ENCODE assay signal across 9 cellular contexts in the genomic region with DNA sequence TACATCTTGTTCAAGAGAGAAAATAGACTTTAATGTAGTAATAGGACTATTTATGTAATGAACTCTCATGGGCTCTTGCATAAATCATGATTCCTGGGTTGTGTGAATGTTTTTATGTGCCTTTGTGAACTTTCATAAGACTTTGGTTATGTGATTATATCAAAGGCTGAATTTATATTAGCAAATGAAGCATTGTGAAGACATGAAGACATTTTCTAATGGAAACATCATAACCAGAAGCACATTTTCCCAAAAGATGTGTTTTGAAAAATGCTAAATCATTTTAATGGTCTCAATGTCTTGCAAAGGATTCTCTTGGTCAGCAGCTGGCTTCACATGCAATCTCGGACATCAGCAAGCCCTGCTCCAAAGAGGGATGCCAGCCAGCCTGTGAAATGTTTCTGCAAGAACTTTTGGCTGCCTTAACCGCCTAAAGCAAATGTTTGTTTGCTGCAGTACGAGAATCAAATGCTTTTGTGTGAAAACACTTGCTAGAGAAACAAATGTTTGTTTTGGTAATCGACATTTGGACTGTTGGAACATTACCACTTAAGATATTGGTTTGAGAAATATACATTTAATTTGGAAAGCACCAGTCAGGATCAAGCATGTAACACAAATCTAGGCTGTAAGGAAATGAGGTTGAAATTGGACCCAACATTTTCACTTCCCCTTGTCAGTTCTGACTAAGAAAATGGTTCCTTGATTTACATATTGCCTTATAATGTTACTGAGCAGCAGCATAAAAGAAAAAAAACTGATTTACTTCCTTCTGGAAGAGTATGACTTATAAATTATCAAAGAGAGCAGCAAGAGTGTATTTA.
DNase-seq lines count a peak whose midpoint lies in the region; ATAC-seq and TF ChIP-seq lines count a peak whose summit lies in the region.
"Had no signal": no experiment of that assay in that cellular context is flagged by ENCODE, and none has a peak within 500 bp of the region (broad histone marks: within the 10 kb centered on the region; RNA-seq: fewer than 3 reads in every experiment).

No MANE protein-coding gene starts in this region.

- WGBS in right cardiac atrium = 40% methylated on average over 4 of the region's 4 CpGs
- 49 to 70% (median 56%) methylated on average over 4 of the region's 4 CpGs for WGBS in heart left ventricle, 4 donors
- WGBS in body of pancreas, 2 donors = 12 to 15% methylated on average over 4 of the region's 4 CpGs
- WGBS in spleen, 5 donors = 55 to 79% (median 68%) methylated on average over 4 of the region's 4 CpGs

- TF ChIP-seq POLR2A in heart left ventricle (IDR thresholded peaks at IDR 0.05) (no peak), body of pancreas (IDR thresholded peaks at IDR 0.05) (no peak), spleen (IDR thresholded peaks at IDR 0.05) (no peak)

- H3K27me3 ChIP-seq in right cardiac atrium (ENCODE audit: control insufficient read depth, insufficient read depth) (no peaks in the 10 kb centered on the region), heart left ventricle (no peaks in the 10 kb centered on the region), body of pancreas (no peaks in the 10 kb centered on the region), spleen (replicated peaks in 1 of 7) (no peaks in the 10 kb centered on the region)

- H3K27ac ChIP-seq in right cardiac atrium (ENCODE audit: low read length) (no peak overlapping the region), heart left ventricle (peak overlapping the region in 1 of 12 donors; percentile 54), body of pancreas (no peak overlapping the region), spleen (peak overlapping the region in 6 of 8 donors; percentile 2 to 58 (median 46))
- H3K27ac ChIP-seq: psoas muscle had no signal

- ATAC-seq in right cardiac atrium (peak in 1 of 2 donors; percentile 59), heart left ventricle (no peak), HG03139 (IDR thresholded peaks at IDR 0.05; ENCODE audit: unreplicated experiment) (peak; percentile 88), body of pancreas (no peak)
- ATAC-seq: psoas muscle had no signal

- intact Hi-C loops in right cardiac atrium (cut with DNase I) (no loop called here), heart left ventricle (cut with DNase I) (no loop called here), body of pancreas (cut with DNase I) (no loop called here), spleen (cut with DNase I; ENCODE audit: low total_unique reads) (no loop called here)

- TF ChIP-seq CTCF in heart left ventricle (IDR thresholded peaks at IDR 0.05) = no peak
- TF ChIP-seq CTCF in body of pancreas (IDR thresholded peaks at IDR 0.05) = no peak
- no peak for TF ChIP-seq CTCF in spleen (IDR thresholded peaks at IDR 0.05 in 8 of 11, conservative IDR thresholded peaks at IDR 0.05 in 3 of 11)

- H3K4me1 ChIP-seq in right cardiac atrium (ENCODE audit: control insufficient read depth, insufficient read depth, low read length) = peaks cover 2% of the 10 kb centered on the region
- peaks cover 0 to 17% (median 4%) of the 10 kb centered on the region in 12 donors for H3K4me1 ChIP-seq in heart left ventricle
- peaks cover 8% of the 10 kb centered on the region for H3K4me1 ChIP-seq in body of pancreas
- peaks cover 6 to 33% (median 16%) of the 10 kb centered on the region in 6 donors for H3K4me1 ChIP-seq in spleen

- H3K9me3 ChIP-seq in right cardiac atrium (ENCODE audit: control insufficient read depth, low read length) (no peaks in the 10 kb centered on the region), heart left ventricle (no peaks in the 10 kb centered on the region), body of pancreas (no peaks in the 10 kb centered on the region), spleen (no peaks in the 10 kb centered on the region)
- H3K9me3 ChIP-seq: psoas muscle had no signal

- H3K4me3 ChIP-seq in right cardiac atrium (ENCODE audit: low read length) = no peak overlapping the region
- H3K4me3 ChIP-seq in heart left ventricle = no peak overlapping the region
- no peak overlapping the region for H3K4me3 ChIP-seq in body of pancreas
- no peak overlapping the region for H3K4me3 ChIP-seq in spleen
- H3K4me3 ChIP-seq: psoas muscle had no signal

- DNase-seq in right cardiac atrium (peak in 2 of 3 donors; percentile 39 to 80), heart left ventricle (no peak), body of pancreas (peak in 3 of 4 donors; percentile 4 to 14 (median 11)), spleen (no peak), middle frontal gyrus (ENCODE audit: extremely low spot score, low spot score) (no peak), mesenteric fat pad (ENCODE audit: low spot score) (no peak), cortex of kidney (lab: John Stamatoyannopoulos, UW) (no peak)

- H3K36me3 ChIP-seq in heart left ventricle = no peaks in the 10 kb centered on the region
- no peaks in the 10 kb centered on the region for H3K36me3 ChIP-seq in body of pancreas (replicated peaks in 1 of 2; ENCODE audit: insufficient read depth in 1 of 2, low read depth in 2 of 2)
- H3K36me3 ChIP-seq in spleen = no peaks in the 10 kb centered on the region

Comparison
In these comparisons a context has a peak if more than half of its experiments do, and no peak if none do; other contexts are left out.
1. DNase-seq: peak in right cardiac atrium (2 of 3) and body of pancreas (3 of 4); none in heart left ventricle (0 of 5), spleen (single experiment), middle frontal gyrus (single experiment), mesenteric fat pad (single experiment) and cortex of kidney (single experiment).
2. H3K27ac ChIP-seq: peak in spleen (6 of 8); none in right cardiac atrium (single experiment) and body of pancreas (0 of 4).